16 cellular contexts compared by ENCODE assay signal in the genomic region with DNA sequence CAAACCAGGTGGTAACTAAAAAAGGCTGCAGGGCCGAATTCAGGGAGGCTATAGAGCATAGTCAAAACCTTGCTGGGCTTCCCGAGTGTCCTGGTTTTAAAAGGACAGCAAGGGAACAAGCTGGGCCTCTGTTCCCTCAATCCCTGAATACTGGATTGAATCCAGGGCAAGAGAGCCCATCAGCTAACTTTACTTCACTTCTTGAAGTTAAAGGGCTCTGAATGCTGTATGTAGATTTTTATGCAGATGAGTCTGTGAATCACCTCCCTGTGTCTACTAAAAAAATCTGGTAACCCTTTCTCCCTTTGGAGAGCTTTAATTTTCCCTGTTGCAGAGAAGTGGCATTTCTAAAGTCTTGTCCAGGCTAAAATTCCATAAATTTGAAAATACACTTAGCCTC. TPM values are rescaled to one million over a fixed set of nuclear protein-coding genes. Genes with fewer than 3 reads are reported as not detected.
DNase-seq lines count a peak whose midpoint lies in the region; ATAC-seq, FAIRE-seq and TF ChIP-seq lines count a peak whose summit lies in the region.
"Had no signal": no experiment of that assay in that cellular context is flagged by ENCODE, and none has a peak within 500 bp of the region (broad histone marks: within the 10 kb centered on the region; RNA-seq: fewer than 3 reads in every experiment).

No MANE protein-coding gene starts in this region.

- H3K4me1 ChIP-seq in PC-3 (ENCODE audit: insufficient read depth, low read length) (peaks cover 24% of the 10 kb centered on the region), osteoblast (ENCODE audit: insufficient read depth, low read length) (peaks cover 23% of the 10 kb centered on the region)

- no peak for TF ChIP-seq POLR2A in GM12892 (IDR thresholded peaks at IDR 0.05; ENCODE audit: low read depth, low read length)

- H3K36me3 ChIP-seq in PC-3 (ENCODE audit: low read depth, low read length) (no peaks in the 10 kb centered on the region), osteoblast (ENCODE audit: insufficient read depth, low read length) (no peaks in the 10 kb centered on the region)

- FAIRE-seq in GM12892 (lab: Jason Lieb, UNC) = peak; percentile 51

- BruUV-seq in PC-3 (replicated peaks; lab: Mats Ljungman, UMichigan) = no TSS peak

- H3K27me3 ChIP-seq in PC-3 (ENCODE audit: low read length) (no peaks in the 10 kb centered on the region), dorsolateral prefrontal cortex (no peaks in the 10 kb centered on the region), osteoblast (ENCODE audit: insufficient read depth, low read length) (no peaks in the 10 kb centered on the region)
- H3K27me3 ChIP-seq: SJSA1 had no signal

- no peak overlapping the region for H3K9ac ChIP-seq in PC-3 (ENCODE audit: low read length)

- no peak overlapping the region for H3K27ac Mint-ChIP-seq in activated CD4-positive, alpha-beta memory T cell treated with anti-CD3 and anti-CD28 coated beads, Interleukin-2, amount 10 ng/mL, durations not matched to agents 7 days and 5 days
- H3K27ac Mint-ChIP-seq: CD4-positive, alpha-beta T cell had no signal

- DNase-seq in GM12892 (ENCODE audit: insufficient read length) (no peak), PC-3 (no peak), dorsolateral prefrontal cortex (no peak), osteoblast (ENCODE audit: insufficient read length, low spot score, missing footprints) (no peak)
- no peak for DNase-seq in activated CD4-positive, alpha-beta memory T cell treated with anti-CD3 and anti-CD28 coated beads, Interleukin-2, amount 10 ng/mL, durations not matched to agents 7 days and 5 days
- DNase-seq: ACHN; CD4-positive, alpha-beta T cell; DND-41; GF-D8; MV-4-11; NCI-H1417 treated with DMSO at 0.1 percent for 48 hours; NCI-H2029 treated with DMSO at 0.1 percent for 48 hours; NCI-H510A had no signal

- no peaks in the 10 kb centered on the region for H3K36me3 Mint-ChIP-seq in activated CD4-positive, alpha-beta memory T cell treated with anti-CD3 and anti-CD28 coated beads, Interleukin-2, amount 10 ng/mL, durations not matched to agents 7 days and 5 days (ENCODE audit: low read depth)

- H3K27ac ChIP-seq in PC-3 (ENCODE audit: low read length) (peak overlapping the region; percentile 48), dorsolateral prefrontal cortex (peak overlapping the region in 48 of 59 donors; percentile 1 to 85 (median 61)), osteoblast (ENCODE audit: low read depth, low read length) (peak overlapping the region; percentile 66)
- H3K27ac ChIP-seq: SJSA1 had no signal

- no peak for TF ChIP-seq CTCF in PC-3 (conservative IDR thresholded peaks at IDR 0.05; ENCODE audit: low read depth, low read length)
- TF ChIP-seq CTCF in dorsolateral prefrontal cortex (IDR thresholded peaks at IDR 0.05 in 54 of 56, conservative IDR thresholded peaks at IDR 0.05 in 2 of 56; ENCODE audit: low read depth in 1 of 56, partially characterized antibody in 56 of 56) = no peak
- TF ChIP-seq CTCF in osteoblast (IDR thresholded peaks at IDR 0.05; ENCODE audit: extremely low read depth, low read depth, low read length) = no peak

- POLR2A ChIA-PET in PC-3 (lab: Charles Lee; ENCODE audit: unreplicated experiment) = no interaction called here
- POLR2A ChIA-PET in activated CD4-positive, alpha-beta memory T cell treated with anti-CD3 and anti-CD28 coated beads, Interleukin-2, amount 10 ng/mL, durations not matched to agents 7 days and 5 days (lab: Charles Lee) = interaction anchor here (1.2 kb wide), 1 partner anchor 30 kb away, joined by 3 read pairs; the partner anchor contains the start of gene FARS2

- H3K4me1 Mint-ChIP-seq in activated CD4-positive, alpha-beta memory T cell treated with anti-CD3 and anti-CD28 coated beads, Interleukin-2, amount 10 ng/mL, durations not matched to agents 7 days and 5 days = peaks cover 10% of the 10 kb centered on the region

- ATAC-seq in PC-3 (peak; percentile 26), GM19324 (IDR thresholded peaks at IDR 0.05; ENCODE audit: low FRiP score, unreplicated experiment) (no peak), GM21381 (IDR thresholded peaks at IDR 0.05; ENCODE audit: unreplicated experiment) (no peak)

- H3K4me3 ChIP-seq in PC-3 (ENCODE audit: low read length) = no peak overlapping the region
- peak overlapping the region in 1 of 59 donors; percentile 3 for H3K4me3 ChIP-seq in dorsolateral prefrontal cortex
- no peak overlapping the region for H3K4me3 ChIP-seq in osteoblast (ENCODE audit: insufficient read depth, low read length)
- H3K4me3 ChIP-seq: SJSA1 had no signal

- no peak overlapping the region for H3K4me2 ChIP-seq in PC-3 (ENCODE audit: low read length)
- H3K4me2 ChIP-seq in osteoblast (ENCODE audit: insufficient read depth, low read length) = no peak overlapping the region

- H3K4me3 Mint-ChIP-seq in activated CD4-positive, alpha-beta memory T cell treated with anti-CD3 and anti-CD28 coated beads, Interleukin-2, amount 10 ng/mL, durations not matched to agents 7 days and 5 days = no peak overlapping the region
- H3K4me3 Mint-ChIP-seq: CD4-positive, alpha-beta T cell had no signal

- H3K79me2 ChIP-seq in PC-3 (ENCODE audit: low read length) = peaks cover 9% of the 10 kb centered on the region
- no peaks in the 10 kb centered on the region for H3K79me2 ChIP-seq in osteoblast (ENCODE audit: insufficient read depth, low read length)

- no peaks in the 10 kb centered on the region for H3K9me2 ChIP-seq in PC-3 (replicated peaks; ENCODE audit: low read length)

- CTCF ChIA-PET in PC-3 (lab: Charles Lee) = no interaction called here
- CTCF ChIA-PET in activated CD4-positive, alpha-beta memory T cell treated with anti-CD3 and anti-CD28 coated beads, Interleukin-2, amount 10 ng/mL, durations not matched to agents 7 days and 5 days (lab: Charles Lee) = interaction anchor here (0.6 to 1.0 kb wide), 2 partner anchors 87 to 1165 kb away, joined by 3 to 4 read pairs; no protein-coding TSS in a partner anchor

- H3K27me3 Mint-ChIP-seq in activated CD4-positive, alpha-beta memory T cell treated with anti-CD3 and anti-CD28 coated beads, Interleukin-2, amount 10 ng/mL, durations not matched to agents 7 days and 5 days = no peaks in the 10 kb centered on the region
- H3K27me3 Mint-ChIP-seq: CD4-positive, alpha-beta T cell had no signal

- H2AFZ ChIP-seq in PC-3 (ENCODE audit: low read length) = no peak overlapping the region
- H2AFZ ChIP-seq in osteoblast (ENCODE audit: low read length) = no peak overlapping the region

- no peaks in the 10 kb centered on the region for H3K9me3 Mint-ChIP-seq in activated CD4-positive, alpha-beta memory T cell treated with anti-CD3 and anti-CD28 coated beads, Interleukin-2, amount 10 ng/mL, durations not matched to agents 7 days and 5 days
- H3K9me3 Mint-ChIP-seq: CD4-positive, alpha-beta T cell had no signal

- H3F3A ChIP-seq in PC-3 (ENCODE audit: low read length, unreplicated experiment) = no peaks in the 10 kb centered on the region

- H4K20me1 ChIP-seq in PC-3 (ENCODE audit: low read length) (no peaks in the 10 kb centered on the region), osteoblast (ENCODE audit: insufficient read depth, low read length) (no peaks in the 10 kb centered on the region)

- intact Hi-C loops in PC-3 (cut with micrococcal nuclease) (no loop called here), dorsolateral prefrontal cortex (cut with DNase I) (no loop called here)

- H3K9me3 ChIP-seq in PC-3 (ENCODE audit: low read length) (no peaks in the 10 kb centered on the region), osteoblast (ENCODE audit: low read depth, low read length) (no peaks in the 10 kb centered on the region)
- H3K9me3 ChIP-seq: SJSA1 had no signal

RNA-seq across cellular contexts. Expression of gene LYRM4, which starts 29.5 kb away (rescaled TPM):
- polyA plus RNA-seq in GM12892 (2012; ENCODE audit: missing spikeins) = 56.5 TPM
- total RNA-seq in PC-3 (2014; rRNA removed) (18.6 and 27.7 TPM in 2 replicates), dorsolateral prefrontal cortex (10 to 100 TPM; 23.8 to 53.4 (median 36.9) TPM), osteoblast (7.4 and 16.6 TPM in 2 replicates)
- total RNA-seq in activated CD4-positive, alpha-beta memory T cell treated with anti-CD3 and anti-CD28 coated beads, Interleukin-2, amount 10 ng/mL, durations not matched to agents 7 days and 5 days = 10 to 100 TPM; 21.2 to 22.7 TPM

RNA-seq across cellular contexts. Expression of gene FARS2, which starts 30.0 kb away (rescaled TPM):
- polyA plus RNA-seq in GM12892 (2012; ENCODE audit: missing spikeins) = 14.9 TPM
- total RNA-seq in PC-3 (2014; rRNA removed) (18.4 and 23.0 TPM in 2 replicates), dorsolateral prefrontal cortex (10 to 100 TPM; 16.9 to 38.4 (median 25.4) TPM), osteoblast (25.9 and 29.7 TPM in 2 replicates)
- 10 to 100 TPM; 17.6 to 18.7 TPM for total RNA-seq in activated CD4-positive, alpha-beta memory T cell treated with anti-CD3 and anti-CD28 coated beads, Interleukin-2, amount 10 ng/mL, durations not matched to agents 7 days and 5 days
